In the genomic region with DNA sequence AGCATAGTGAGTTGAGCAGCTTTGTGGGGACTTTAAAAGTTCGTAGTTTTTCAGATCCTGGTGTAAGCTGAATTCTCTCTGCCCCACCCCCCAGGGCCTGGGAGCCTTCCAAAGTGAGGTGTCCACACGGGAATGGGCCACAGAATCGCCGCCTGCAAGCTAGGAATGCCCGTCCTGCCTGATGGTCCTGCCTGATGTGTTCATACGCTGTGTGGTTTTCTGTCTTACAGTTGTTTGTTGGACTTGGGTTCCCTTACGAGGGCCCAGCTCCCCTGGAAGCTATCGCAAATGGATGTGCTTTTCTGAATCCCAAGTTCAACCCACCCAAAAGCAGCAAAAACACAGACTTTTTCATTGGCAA, we compare ENCODE assay signal across 2 cellular contexts.
A peak's percentile ranks its signal among the peaks of the same experiment; 100 is the strongest.
TF ChIP-seq lines count a peak whose summit lies in the region.

No MANE protein-coding gene starts in this region.

TF ChIP-seq in IMR-90, 13 proteins besides CTCF, POLR2A, EP300 and RAD21 (continued from another document):
- no peak for TF ChIP-seq RCOR1 (IDR thresholded peaks at IDR 0.05; ENCODE audit: insufficient replicate concordance, low read length)
- TF ChIP-seq, protein P1, sequence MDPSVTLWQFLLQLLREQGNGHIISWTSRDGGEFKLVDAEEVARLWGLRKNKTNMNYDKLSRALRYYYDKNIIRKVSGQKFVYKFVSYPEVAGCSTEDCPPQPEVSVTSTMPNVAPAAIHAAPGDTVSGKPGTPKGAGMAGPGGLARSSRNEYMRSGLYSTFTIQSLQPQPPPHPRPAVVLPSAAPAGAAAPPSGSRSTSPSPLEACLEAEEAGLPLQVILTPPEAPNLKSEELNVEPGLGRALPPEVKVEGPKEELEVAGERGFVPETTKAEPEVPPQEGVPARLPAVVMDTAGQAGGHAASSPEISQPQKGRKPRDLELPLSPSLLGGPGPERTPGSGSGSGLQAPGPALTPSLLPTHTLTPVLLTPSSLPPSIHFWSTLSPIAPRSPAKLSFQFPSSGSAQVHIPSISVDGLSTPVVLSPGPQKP (IDR thresholded peaks at IDR 0.05; ENCODE audit: borderline replicate concordance, low read depth, low read length) = no peak
- no peak for TF ChIP-seq FOS (IDR thresholded peaks at IDR 0.05; ENCODE audit: low read depth, low read length)
- TF ChIP-seq RFX5 (IDR thresholded peaks at IDR 0.05; ENCODE audit: low read depth, low read length) = no peak
- TF ChIP-seq BHLHE40 (IDR thresholded peaks at IDR 0.05; ENCODE audit: low read depth, low read length) = no peak
- no peak for TF ChIP-seq CHD1 (IDR thresholded peaks at IDR 0.05; ENCODE audit: low read depth, low read length)
- no peak for TF ChIP-seq SMC3 (IDR thresholded peaks at IDR 0.05; ENCODE audit: low read depth, low read length)

TF ChIP-seq in HepG2, 621 proteins besides CTCF, POLR2A, EP300 and RAD21 (continued from another document and continues in another):
- TF ChIP-seq ZNF510 (CRISPR knock-in tag; IDR thresholded peaks at IDR 0.05; ENCODE audit: low read depth) (no peak), ZFYVE20 (CRISPR knock-in tag; IDR thresholded peaks at IDR 0.05; ENCODE audit: borderline replicate concordance, low read depth) (no peak), POLR2G (IDR thresholded peaks at IDR 0.05; ENCODE audit: low read depth, low read length) (peak; percentile 72), ZNF253 (CRISPR knock-in tag; IDR thresholded peaks at IDR 0.05; ENCODE audit: borderline replicate concordance) (no peak), ZBTB38 (CRISPR knock-in tag; IDR thresholded peaks at IDR 0.05) (0 out of 2 replicates have a peak, but pooled peaks have one; percentile 1), KDM6A (CRISPR knock-in tag; IDR thresholded peaks at IDR 0.05; ENCODE audit: low read depth) (0 out of 2 replicates have a peak, but pooled peaks have one; percentile 0), ZNF737 (CRISPR knock-in tag; IDR thresholded peaks at IDR 0.05; ENCODE audit: borderline replicate concordance) (no peak), KDM5A (IDR thresholded peaks at IDR 0.05; ENCODE audit: borderline replicate concordance, low read length) (peak; percentile 73; the same call in 1 of the 2 replicates), RBFOX2 (IDR thresholded peaks at IDR 0.05; ENCODE audit: low read depth, low read length) (peak; percentile 44), RBM22 (optimal IDR thresholded peaks at IDR 0.05; ENCODE audit: low read length) (peak; percentile 51), ETV6 (CRISPR knock-in tag; conservative IDR thresholded peaks at IDR 0.05) (no peak; the same call in 1 of the 2 replicates), EED (CRISPR knock-in tag; IDR thresholded peaks at IDR 0.05) (no peak), TAF1 (CRISPR knock-in tag; IDR thresholded peaks at IDR 0.05) (peak; percentile 58), SETDB1 (CRISPR knock-in tag; IDR thresholded peaks at IDR 0.05; ENCODE audit: borderline replicate concordance) (no peak), KDM4B (CRISPR knock-in tag; IDR thresholded peaks at IDR 0.05) (no peak), ZNF605 (CRISPR knock-in tag; IDR thresholded peaks at IDR 0.05) (0 out of 2 replicates have a peak, but pooled peaks have one; percentile 3), ZNF350 (CRISPR knock-in tag; IDR thresholded peaks at IDR 0.05; ENCODE audit: borderline replicate concordance, low read depth) (peak; percentile 11; the same call in 1 of the 2 replicates), SAFB2 (CRISPR knock-in tag; IDR thresholded peaks at IDR 0.05; ENCODE audit: borderline replicate concordance, low read depth) (no peak), ZNF749 (CRISPR knock-in tag; IDR thresholded peaks at IDR 0.05; ENCODE audit: borderline replicate concordance) (peak; percentile 23; the same call in 1 of the 2 replicates), TGIF2 (CRISPR knock-in tag; IDR thresholded peaks at IDR 0.05) (no peak), ZNF83 (CRISPR knock-in tag; IDR thresholded peaks at IDR 0.05; ENCODE audit: borderline replicate concordance) (no peak), RXRB (CRISPR knock-in tag; IDR thresholded peaks at IDR 0.05; ENCODE audit: borderline replicate concordance) (no peak), MEIS2 (CRISPR knock-in tag; IDR thresholded peaks at IDR 0.05) (no peak), PHF8 (CRISPR knock-in tag; IDR thresholded peaks at IDR 0.05) (no peak; the same call in 1 of the 2 replicates), ZFP82 (CRISPR knock-in tag; IDR thresholded peaks at IDR 0.05; ENCODE audit: borderline replicate concordance) (0 out of 2 replicates have a peak, but pooled peaks have one; percentile 10), ZC3H4 (CRISPR knock-in tag; IDR thresholded peaks at IDR 0.05; ENCODE audit: borderline replicate concordance) (peak; percentile 43; the same call in 1 of the 2 replicates), ZNF7 (CRISPR knock-in tag; IDR thresholded peaks at IDR 0.05) (no peak), ZNF782 (CRISPR knock-in tag; IDR thresholded peaks at IDR 0.05; ENCODE audit: borderline replicate concordance) (no peak), ZFX (CRISPR knock-in tag; IDR thresholded peaks at IDR 0.05; ENCODE audit: low read depth) (0 out of 2 replicates have a peak, but pooled peaks have one; percentile 11), ZFP36L1 (CRISPR knock-in tag; IDR thresholded peaks at IDR 0.05) (0 out of 2 replicates have a peak, but pooled peaks have one; percentile 7)
- TF ChIP-seq, protein P2, sequence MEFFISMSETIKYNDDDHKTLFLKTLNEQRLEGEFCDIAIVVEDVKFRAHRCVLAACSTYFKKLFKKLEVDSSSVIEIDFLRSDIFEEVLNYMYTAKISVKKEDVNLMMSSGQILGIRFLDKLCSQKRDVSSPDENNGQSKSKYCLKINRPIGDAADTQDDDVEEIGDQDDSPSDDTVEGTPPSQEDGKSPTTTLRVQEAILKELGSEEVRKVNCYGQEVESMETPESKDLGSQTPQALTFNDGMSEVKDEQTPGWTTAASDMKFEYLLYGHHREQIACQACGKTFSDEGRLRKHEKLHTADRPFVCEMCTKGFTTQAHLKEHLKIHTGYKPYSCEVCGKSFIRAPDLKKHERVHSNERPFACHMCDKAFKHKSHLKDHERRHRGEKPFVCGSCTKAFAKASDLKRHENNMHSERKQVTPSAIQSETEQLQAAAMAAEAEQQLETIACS (CRISPR knock-in tag; IDR thresholded peaks at IDR 0.05) = no peak
- TF ChIP-seq, protein P3, sequence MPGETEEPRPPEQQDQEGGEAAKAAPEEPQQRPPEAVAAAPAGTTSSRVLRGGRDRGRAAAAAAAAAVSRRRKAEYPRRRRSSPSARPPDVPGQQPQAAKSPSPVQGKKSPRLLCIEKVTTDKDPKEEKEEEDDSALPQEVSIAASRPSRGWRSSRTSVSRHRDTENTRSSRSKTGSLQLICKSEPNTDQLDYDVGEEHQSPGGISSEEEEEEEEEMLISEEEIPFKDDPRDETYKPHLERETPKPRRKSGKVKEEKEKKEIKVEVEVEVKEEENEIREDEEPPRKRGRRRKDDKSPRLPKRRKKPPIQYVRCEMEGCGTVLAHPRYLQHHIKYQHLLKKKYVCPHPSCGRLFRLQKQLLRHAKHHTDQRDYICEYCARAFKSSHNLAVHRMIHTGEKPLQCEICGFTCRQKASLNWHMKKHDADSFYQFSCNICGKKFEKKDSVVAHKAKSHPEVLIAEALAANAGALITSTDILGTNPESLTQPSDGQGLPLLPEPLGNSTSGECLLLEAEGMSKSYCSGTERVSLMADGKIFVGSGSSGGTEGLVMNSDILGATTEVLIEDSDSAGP (CRISPR knock-in tag; IDR thresholded peaks at IDR 0.05; ENCODE audit: borderline replicate concordance) = no peak
- TF ChIP-seq, protein P4, sequence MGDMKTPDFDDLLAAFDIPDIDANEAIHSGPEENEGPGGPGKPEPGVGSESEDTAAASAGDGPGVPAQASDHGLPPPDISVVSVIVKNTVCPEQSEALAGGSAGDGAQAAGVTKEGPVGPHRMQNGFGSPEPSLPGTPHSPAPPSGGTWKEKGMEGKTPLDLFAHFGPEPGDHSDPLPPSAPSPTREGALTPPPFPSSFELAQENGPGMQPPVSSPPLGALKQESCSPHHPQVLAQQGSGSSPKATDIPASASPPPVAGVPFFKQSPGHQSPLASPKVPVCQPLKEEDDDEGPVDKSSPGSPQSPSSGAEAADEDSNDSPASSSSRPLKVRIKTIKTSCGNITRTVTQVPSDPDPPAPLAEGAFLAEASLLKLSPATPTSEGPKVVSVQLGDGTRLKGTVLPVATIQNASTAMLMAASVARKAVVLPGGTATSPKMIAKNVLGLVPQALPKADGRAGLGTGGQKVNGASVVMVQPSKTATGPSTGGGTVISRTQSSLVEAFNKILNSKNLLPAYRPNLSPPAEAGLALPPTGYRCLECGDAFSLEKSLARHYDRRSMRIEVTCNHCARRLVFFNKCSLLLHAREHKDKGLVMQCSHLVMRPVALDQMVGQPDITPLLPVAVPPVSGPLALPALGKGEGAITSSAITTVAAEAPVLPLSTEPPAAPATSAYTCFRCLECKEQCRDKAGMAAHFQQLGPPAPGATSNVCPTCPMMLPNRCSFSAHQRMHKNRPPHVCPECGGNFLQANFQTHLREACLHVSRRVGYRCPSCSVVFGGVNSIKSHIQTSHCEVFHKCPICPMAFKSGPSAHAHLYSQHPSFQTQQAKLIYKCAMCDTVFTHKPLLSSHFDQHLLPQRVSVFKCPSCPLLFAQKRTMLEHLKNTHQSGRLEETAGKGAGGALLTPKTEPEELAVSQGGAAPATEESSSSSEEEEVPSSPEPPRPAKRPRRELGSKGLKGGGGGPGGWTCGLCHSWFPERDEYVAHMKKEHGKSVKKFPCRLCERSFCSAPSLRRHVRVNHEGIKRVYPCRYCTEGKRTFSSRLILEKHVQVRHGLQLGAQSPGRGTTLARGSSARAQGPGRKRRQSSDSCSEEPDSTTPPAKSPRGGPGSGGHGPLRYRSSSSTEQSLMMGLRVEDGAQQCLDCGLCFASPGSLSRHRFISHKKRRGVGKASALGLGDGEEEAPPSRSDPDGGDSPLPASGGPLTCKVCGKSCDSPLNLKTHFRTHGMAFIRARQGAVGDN (CRISPR knock-in tag; IDR thresholded peaks at IDR 0.05) = peak; percentile 30; the same call in 1 of the 2 replicates
- TF ChIP-seq, protein P5, sequence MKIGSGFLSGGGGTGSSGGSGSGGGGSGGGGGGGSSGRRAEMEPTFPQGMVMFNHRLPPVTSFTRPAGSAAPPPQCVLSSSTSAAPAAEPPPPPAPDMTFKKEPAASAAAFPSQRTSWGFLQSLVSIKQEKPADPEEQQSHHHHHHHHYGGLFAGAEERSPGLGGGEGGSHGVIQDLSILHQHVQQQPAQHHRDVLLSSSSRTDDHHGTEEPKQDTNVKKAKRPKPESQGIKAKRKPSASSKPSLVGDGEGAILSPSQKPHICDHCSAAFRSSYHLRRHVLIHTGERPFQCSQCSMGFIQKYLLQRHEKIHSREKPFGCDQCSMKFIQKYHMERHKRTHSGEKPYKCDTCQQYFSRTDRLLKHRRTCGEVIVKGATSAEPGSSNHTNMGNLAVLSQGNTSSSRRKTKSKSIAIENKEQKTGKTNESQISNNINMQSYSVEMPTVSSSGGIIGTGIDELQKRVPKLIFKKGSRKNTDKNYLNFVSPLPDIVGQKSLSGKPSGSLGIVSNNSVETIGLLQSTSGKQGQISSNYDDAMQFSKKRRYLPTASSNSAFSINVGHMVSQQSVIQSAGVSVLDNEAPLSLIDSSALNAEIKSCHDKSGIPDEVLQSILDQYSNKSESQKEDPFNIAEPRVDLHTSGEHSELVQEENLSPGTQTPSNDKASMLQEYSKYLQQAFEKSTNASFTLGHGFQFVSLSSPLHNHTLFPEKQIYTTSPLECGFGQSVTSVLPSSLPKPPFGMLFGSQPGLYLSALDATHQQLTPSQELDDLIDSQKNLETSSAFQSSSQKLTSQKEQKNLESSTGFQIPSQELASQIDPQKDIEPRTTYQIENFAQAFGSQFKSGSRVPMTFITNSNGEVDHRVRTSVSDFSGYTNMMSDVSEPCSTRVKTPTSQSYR (CRISPR knock-in tag; IDR thresholded peaks at IDR 0.05; ENCODE audit: borderline replicate concordance) = peak; percentile 86
- TF ChIP-seq, protein P6, sequence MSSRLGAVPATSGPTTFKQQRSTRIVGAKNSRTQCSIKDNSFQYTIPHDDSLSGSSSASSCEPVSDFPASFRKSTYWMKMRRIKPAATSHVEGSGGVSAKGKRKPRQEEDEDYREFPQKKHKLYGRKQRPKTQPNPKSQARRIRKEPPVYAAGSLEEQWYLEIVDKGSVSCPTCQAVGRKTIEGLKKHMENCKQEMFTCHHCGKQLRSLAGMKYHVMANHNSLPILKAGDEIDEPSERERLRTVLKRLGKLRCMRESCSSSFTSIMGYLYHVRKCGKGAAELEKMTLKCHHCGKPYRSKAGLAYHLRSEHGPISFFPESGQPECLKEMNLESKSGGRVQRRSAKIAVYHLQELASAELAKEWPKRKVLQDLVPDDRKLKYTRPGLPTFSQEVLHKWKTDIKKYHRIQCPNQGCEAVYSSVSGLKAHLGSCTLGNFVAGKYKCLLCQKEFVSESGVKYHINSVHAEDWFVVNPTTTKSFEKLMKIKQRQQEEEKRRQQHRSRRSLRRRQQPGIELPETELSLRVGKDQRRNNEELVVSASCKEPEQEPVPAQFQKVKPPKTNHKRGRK (CRISPR knock-in tag; IDR thresholded peaks at IDR 0.05) = no peak
- TF ChIP-seq, protein P7, sequence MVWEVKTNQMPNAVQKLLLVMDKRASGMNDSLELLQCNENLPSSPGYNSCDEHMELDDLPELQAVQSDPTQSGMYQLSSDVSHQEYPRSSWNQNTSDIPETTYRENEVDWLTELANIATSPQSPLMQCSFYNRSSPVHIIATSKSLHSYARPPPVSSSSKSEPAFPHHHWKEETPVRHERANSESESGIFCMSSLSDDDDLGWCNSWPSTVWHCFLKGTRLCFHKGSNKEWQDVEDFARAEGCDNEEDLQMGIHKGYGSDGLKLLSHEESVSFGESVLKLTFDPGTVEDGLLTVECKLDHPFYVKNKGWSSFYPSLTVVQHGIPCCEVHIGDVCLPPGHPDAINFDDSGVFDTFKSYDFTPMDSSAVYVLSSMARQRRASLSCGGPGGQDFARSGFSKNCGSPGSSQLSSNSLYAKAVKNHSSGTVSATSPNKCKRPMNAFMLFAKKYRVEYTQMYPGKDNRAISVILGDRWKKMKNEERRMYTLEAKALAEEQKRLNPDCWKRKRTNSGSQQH (CRISPR knock-in tag; IDR thresholded peaks at IDR 0.05; ENCODE audit: low read depth) = no peak
- TF ChIP-seq, protein P8, sequence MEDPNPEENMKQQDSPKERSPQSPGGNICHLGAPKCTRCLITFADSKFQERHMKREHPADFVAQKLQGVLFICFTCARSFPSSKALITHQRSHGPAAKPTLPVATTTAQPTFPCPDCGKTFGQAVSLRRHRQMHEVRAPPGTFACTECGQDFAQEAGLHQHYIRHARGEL (CRISPR knock-in tag; IDR thresholded peaks at IDR 0.05) = no peak
- TF ChIP-seq, protein P9, sequence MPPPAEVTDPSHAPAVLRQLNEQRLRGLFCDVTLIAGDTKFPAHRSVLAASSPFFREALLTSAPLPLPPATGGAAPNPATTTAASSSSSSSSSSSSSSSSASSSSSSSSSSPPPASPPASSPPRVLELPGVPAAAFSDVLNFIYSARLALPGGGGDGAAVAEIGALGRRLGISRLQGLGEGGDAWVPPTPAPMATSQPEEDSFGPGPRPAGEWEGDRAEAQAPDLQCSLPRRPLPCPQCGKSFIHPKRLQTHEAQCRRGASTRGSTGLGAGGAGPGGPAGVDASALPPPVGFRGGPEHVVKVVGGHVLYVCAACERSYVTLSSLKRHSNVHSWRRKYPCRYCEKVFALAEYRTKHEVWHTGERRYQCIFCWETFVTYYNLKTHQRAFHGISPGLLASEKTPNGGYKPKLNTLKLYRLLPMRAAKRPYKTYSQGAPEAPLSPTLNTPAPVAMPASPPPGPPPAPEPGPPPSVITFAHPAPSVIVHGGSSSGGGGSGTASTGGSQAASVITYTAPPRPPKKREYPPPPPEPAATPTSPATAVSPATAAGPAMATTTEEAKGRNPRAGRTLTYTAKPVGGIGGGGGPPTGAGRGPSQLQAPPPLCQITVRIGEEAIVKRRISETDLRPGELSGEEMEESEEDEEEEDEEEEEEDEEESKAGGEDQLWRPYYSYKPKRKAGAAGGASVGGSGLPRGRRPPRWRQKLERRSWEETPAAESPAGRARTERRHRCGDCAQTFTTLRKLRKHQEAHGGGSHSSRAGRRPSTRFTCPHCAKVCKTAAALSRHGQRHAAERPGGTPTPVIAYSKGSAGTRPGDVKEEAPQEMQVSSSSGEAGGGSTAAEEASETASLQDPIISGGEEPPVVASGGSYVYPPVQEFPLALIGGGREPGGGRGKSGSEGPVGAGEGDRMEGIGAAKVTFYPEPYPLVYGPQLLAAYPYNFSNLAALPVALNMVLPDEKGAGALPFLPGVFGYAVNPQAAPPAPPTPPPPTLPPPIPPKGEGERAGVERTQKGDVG (CRISPR knock-in tag; IDR thresholded peaks at IDR 0.05; ENCODE audit: borderline replicate concordance) = 0 out of 2 replicates have a peak, but pooled peaks have one; percentile 4
